Comparison of ENCODE assay signal across 20 cellular contexts in the genomic region with DNA sequence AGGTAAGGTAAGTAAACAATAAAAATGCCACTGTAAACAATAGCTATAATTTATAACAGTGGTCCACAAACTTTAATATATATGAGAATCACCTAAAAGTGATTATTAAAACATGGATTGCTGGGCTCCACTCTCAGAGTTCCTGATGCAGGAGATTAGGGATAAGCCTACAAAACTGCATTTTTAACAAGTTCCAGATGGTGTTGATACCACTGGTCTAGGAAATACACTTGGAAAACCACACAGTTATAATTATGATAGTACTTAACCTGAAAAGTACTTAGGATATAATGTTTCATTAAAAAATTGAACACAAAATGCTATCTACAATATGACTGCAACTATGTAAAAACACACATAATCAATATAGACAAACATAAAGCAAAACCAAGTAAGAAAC.
"Had no signal": no experiment of that assay in that cellular context is flagged by ENCODE, and none has a peak within 500 bp of the region (broad histone marks: within the 10 kb centered on the region; RNA-seq: fewer than 3 reads in every experiment).

No MANE protein-coding gene starts in this region.

- H3K27ac ChIP-seq: colonic mucosa, neutrophil, parathyroid adenoma, sigmoid colon, stomach, testis, upper lobe of right lung had no signal

- H3K4me1 Mint-ChIP-seq: activated CD4-positive, alpha-beta memory T cell treated with anti-CD3 and anti-CD28 coated beads, Interleukin-2, amount 10 ng/mL, durations not matched to agents 7 days and 5 days; activated CD4-positive, alpha-beta T cell treated with anti-CD3 and anti-CD28 coated beads for 36 hours had no signal

- H2AFZ ChIP-seq: parathyroid adenoma had no signal

- H3K27ac Mint-ChIP-seq: activated CD4-positive, alpha-beta memory T cell treated with anti-CD3 and anti-CD28 coated beads, Interleukin-2, amount 10 ng/mL, durations not matched to agents 7 days and 5 days; activated CD4-positive, alpha-beta T cell treated with anti-CD3 and anti-CD28 coated beads for 36 hours; activated naive CD4-positive, alpha-beta T cell treated with anti-CD3 and anti-CD28 coated beads, Interleukin-2, amount 50 U/mL, for 24 hours; activated T-cell treated with anti-CD3 and anti-CD28 coated beads, Interleukin-2, amount 50 U/mL, for 24 hours; brain; natural killer cell had no signal

- H3K36me3 ChIP-seq: colonic mucosa, neutrophil, sigmoid colon, upper lobe of right lung had no signal

- H3K4me1 ChIP-seq: colonic mucosa, parathyroid adenoma, upper lobe of right lung had no signal

- H3K9me3 ChIP-seq: colonic mucosa, neutrophil, testis had no signal

- H3K9me3 Mint-ChIP-seq: activated naive CD4-positive, alpha-beta T cell treated with anti-CD3 and anti-CD28 coated beads, Interleukin-2, amount 50 U/mL, for 24 hours had no signal

- H3K27me3 Mint-ChIP-seq: activated CD4-positive, alpha-beta memory T cell treated with anti-CD3 and anti-CD28 coated beads, Interleukin-2, amount 10 ng/mL, durations not matched to agents 7 days and 5 days; activated CD4-positive, alpha-beta T cell treated with anti-CD3 and anti-CD28 coated beads for 36 hours; activated naive CD4-positive, alpha-beta T cell treated with anti-CD3 and anti-CD28 coated beads, Interleukin-2, amount 50 U/mL, for 24 hours; activated T-cell treated with anti-CD3 and anti-CD28 coated beads, Interleukin-2, amount 50 U/mL, for 24 hours; brain had no signal

- H3K27me3 ChIP-seq: colonic mucosa, neutrophil, sigmoid colon, stomach, testis, upper lobe of right lung had no signal

- DNase-seq: activated CD4-positive, alpha-beta memory T cell treated with anti-CD3 and anti-CD28 coated beads, Interleukin-2, amount 10 ng/mL, durations not matched to agents 7 days and 5 days; activated CD4-positive, alpha-beta T cell treated with anti-CD3 and anti-CD28 coated beads for 36 hours; activated effector memory CD4-positive, alpha-beta T cell treated with Interleukin-2 at 50 U/mL for 16 hours; activated T-cell treated with anti-CD3 and anti-CD28 coated beads, Interleukin-2, amount 50 U/mL, for 24 hours; central memory CD4-positive, alpha-beta T cell; colonic mucosa; foreskin melanocyte; left ventricle myocardium superior; mesenchymal stem cell; natural killer cell; sigmoid colon; stimulated activated CD4-positive, alpha-beta T cell treated with anti-CD3 and anti-CD28 coated beads, Interleukin-1b, Interleukin-23, amount 100 ng/mL, for 48 hours; stomach; testis; upper lobe of right lung had no signal

- ATAC-seq: activated CD4-positive, alpha-beta T cell treated with anti-CD3 and anti-CD28 coated beads for 36 hours; esophagus mucosa; left ventricle myocardium superior; natural killer cell; upper lobe of right lung had no signal

- H3K4me3 ChIP-seq: colonic mucosa, sigmoid colon, stomach, testis, upper lobe of right lung had no signal

- H3K9ac ChIP-seq: parathyroid adenoma had no signal

- H3K4me3 Mint-ChIP-seq: activated CD4-positive, alpha-beta memory T cell treated with anti-CD3 and anti-CD28 coated beads, Interleukin-2, amount 10 ng/mL, durations not matched to agents 7 days and 5 days; activated CD4-positive, alpha-beta T cell treated with anti-CD3 and anti-CD28 coated beads for 36 hours; activated naive CD4-positive, alpha-beta T cell treated with anti-CD3 and anti-CD28 coated beads, Interleukin-2, amount 50 U/mL, for 24 hours; activated T-cell treated with anti-CD3 and anti-CD28 coated beads, Interleukin-2, amount 50 U/mL, for 24 hours; brain; natural killer cell had no signal
